In the genomic region with DNA sequence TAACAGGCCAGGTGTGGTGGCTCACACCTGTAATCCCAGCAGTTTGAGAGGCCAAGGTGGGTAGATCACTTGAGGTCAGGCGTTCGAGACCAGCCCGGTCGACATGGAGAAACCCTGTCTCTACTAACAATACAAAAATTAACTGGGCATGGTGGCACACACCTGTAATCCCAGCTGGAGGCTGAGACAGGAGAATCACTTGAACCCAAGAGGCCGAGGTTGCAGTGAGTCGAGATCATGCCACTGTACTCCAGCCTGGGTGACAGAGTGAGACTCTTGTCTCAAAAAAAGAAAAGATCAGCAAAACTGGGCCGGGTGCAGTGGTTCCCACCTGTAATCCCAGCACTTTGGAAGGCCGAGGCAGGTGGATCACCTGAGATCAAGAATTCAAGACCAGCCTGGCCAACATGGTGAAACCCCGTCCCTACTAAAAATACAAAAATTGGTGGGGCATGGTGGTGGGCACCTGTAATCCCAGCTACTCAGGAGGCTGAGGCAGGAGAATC, we compare ENCODE assay signal across 2 cellular contexts.
TF ChIP-seq lines count a peak whose summit lies in the region.

No MANE protein-coding gene starts in this region.

TF ChIP-seq in HEK293, 187 proteins besides CTCF, POLR2A, EP300 and RAD21:
- TF ChIP-seq ZEB2 (tag by site-specific recombination; IDR thresholded peaks at IDR 0.05), result 0 out of 2 replicates have a peak, but pooled peaks have one; percentile 21

TF ChIP-seq in K562, 482 proteins besides CTCF, POLR2A, EP300 and RAD21:
- peak; percentile 37; the same call in 1 of the 2 replicates for TF ChIP-seq ZNF316 (IDR thresholded peaks at IDR 0.05)
